ENCODE assay signal across 9 cellular contexts in the genomic region with DNA sequence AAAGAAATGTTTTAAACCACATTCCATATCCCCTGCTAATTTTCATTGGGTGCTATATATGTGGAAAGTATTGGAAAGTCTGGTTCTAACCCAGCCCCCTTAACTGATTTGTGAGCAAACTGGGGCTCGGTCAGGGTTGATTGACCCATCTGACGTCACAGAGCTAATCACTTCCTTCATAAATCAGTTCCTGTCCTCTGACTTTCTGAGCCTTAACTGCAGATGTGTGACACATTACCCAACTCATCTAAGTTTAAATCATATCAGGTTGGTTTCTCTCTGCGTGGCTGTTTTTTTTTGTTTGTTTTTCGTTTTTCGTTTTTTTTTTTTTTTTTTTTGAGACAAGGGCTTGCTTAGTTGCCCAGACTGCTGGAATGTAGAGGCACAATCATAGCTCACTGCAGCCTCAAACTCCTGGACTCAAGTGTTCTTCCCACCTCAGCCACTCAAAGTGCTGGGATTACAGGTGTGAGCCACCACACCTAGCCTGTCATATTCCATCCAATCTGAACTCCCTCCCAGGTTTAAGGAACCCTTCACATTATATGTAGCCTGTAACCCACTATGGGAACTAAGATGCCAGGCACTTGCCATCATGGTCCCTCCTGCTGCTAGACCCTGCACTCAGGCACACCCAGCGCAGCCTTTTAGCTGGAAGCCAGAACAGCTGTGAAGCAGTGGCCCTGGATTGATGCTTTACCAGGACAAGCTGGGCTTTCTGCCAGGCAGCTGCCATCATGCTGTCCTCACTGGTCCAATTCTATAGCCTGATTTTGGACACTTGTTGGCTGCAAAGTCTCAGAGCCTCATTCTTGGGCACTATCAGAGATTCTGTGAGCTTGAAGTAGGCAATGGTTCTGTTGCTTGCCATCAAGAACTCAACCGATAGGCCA. TPM values are rescaled to one million over a fixed set of nuclear protein-coding genes. Genes with fewer than 3 reads are reported as not detected.
DNase-seq lines count a peak whose midpoint lies in the region; ATAC-seq, FAIRE-seq and TF ChIP-seq lines count a peak whose summit lies in the region.
"Had no signal": no experiment of that assay in that cellular context is flagged by ENCODE, and none has a peak within 500 bp of the region (broad histone marks: within the 10 kb centered on the region; RNA-seq: fewer than 3 reads in every experiment).

No MANE protein-coding gene starts in this region.

- intact Hi-C loops in breast epithelium (cut with DNase I; ENCODE audit: low total_unique reads): no loop called here

- no peak for FAIRE-seq in RCC 7860 (lab: Jason Lieb, UNC)

- no peak overlapping the region for H3K27ac ChIP-seq in breast epithelium

- TF ChIP-seq CTCF in breast epithelium (IDR thresholded peaks at IDR 0.05): no peak

- ATAC-seq in GM19372 (IDR thresholded peaks at IDR 0.05; ENCODE audit: low read depth, unreplicated experiment) (peak; percentile 73), HG02973 (IDR thresholded peaks at IDR 0.05; ENCODE audit: unreplicated experiment) (peak; percentile 63), HG02970 (IDR thresholded peaks at IDR 0.05; ENCODE audit: low FRiP score, unreplicated experiment) (no peak)
- ATAC-seq: Panc1 had no signal

- DNase-seq in Caki2 (ENCODE audit: low read depth) (peak; percentile 22), RCC 7860 (ENCODE audit: low spot score) (peak; percentile 16), breast epithelium (ENCODE audit: low spot score in 2 of 2) (no peak), NCI-H2171 treated with DMSO at 0.1 percent for 48 hours (lab: John Stamatoyannopoulos, UW) (no peak)
- DNase-seq in activated T-cell treated with anti-CD3 and anti-CD28 coated beads, Interleukin-2, amount 50 U/mL, for 1 hour: no peak

- in situ Hi-C loops in Caki2 (cut with HindIII; ENCODE audit: low pct_unique_long_range_greater_than_20kb, low sequenced_read_pairs): no loop called here

- no peak for TF ChIP-seq POLR2A in breast epithelium (IDR thresholded peaks at IDR 0.05)

- no peaks in the 10 kb centered on the region for H3K9me3 ChIP-seq in breast epithelium

- H3K27me3 ChIP-seq in breast epithelium: no peaks in the 10 kb centered on the region

- H3K4me3 ChIP-seq in breast epithelium: no peak overlapping the region

- no peaks in the 10 kb centered on the region for H3K36me3 ChIP-seq in breast epithelium

- H3K4me1 ChIP-seq in breast epithelium: no peaks in the 10 kb centered on the region

RNA-seq across cellular contexts. Expression of a gene that starts 6.9 kb away (rescaled TPM):
- 7.4 and 29.8 TPM in 2 replicates for total RNA-seq in Caki2 (2014; rRNA removed; shearing (Covaris generic); ENCODE audit: low replicate concordance)
- total RNA-seq in breast epithelium: 100 to 1,000 TPM in 2 of 3 donors, 10 to 100 TPM in 1; 97.6 to 142 (median 120) TPM

Comparison
In these comparisons a context has a peak if more than half of its experiments do, and no peak if none do; other contexts are left out.
1. DNase-seq: peak in Caki2 (single experiment) and RCC 7860 (single experiment); none in breast epithelium (0 of 2), activated T-cell treated with anti-CD3 and anti-CD28 coated beads, Interleukin-2, amount 50 U/mL, for 1 hour (single experiment) and NCI-H2171 treated with DMSO at 0.1 percent for 48 hours (single experiment).